7 cellular contexts compared by ENCODE assay signal in the genomic region with DNA sequence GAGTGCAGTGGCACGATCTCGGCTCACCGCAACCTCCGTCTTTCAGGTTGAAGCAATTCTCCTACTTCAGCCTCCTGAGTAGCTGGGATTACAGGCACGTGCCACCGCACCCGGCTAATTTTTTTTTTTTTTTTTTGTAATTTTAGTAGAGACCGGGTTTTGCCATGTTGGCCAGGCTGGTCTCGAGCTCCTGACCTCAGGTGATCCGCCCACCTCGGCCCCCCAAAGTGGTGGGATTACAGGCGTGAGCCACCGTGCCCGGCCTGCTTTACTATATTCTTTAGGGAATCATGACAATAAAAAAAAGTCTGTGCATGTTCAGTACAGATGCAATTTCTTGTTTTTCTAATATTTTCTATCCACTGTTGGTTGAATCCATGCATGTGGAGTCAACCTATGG. TPM values are rescaled to one million over a fixed set of nuclear protein-coding genes. Genes with fewer than 3 reads are reported as not detected.
"Had no signal": no experiment of that assay in that cellular context is flagged by ENCODE, and none has a peak within 500 bp of the region (broad histone marks: within the 10 kb centered on the region; RNA-seq: fewer than 3 reads in every experiment).

No MANE protein-coding gene starts in this region.

RNA-seq across cellular contexts. Expression of a gene that starts 12.6 kb away (rescaled TPM):
- total RNA-seq: LHCN-M2, MCF 10A, NCI-H460, Right ventricle myocardium superior, RPMI7951, SJSA1 had no signal
- polyA plus RNA-seq: SK-N-SH had no signal
